8 cellular contexts compared by ENCODE assay signal in the genomic region with DNA sequence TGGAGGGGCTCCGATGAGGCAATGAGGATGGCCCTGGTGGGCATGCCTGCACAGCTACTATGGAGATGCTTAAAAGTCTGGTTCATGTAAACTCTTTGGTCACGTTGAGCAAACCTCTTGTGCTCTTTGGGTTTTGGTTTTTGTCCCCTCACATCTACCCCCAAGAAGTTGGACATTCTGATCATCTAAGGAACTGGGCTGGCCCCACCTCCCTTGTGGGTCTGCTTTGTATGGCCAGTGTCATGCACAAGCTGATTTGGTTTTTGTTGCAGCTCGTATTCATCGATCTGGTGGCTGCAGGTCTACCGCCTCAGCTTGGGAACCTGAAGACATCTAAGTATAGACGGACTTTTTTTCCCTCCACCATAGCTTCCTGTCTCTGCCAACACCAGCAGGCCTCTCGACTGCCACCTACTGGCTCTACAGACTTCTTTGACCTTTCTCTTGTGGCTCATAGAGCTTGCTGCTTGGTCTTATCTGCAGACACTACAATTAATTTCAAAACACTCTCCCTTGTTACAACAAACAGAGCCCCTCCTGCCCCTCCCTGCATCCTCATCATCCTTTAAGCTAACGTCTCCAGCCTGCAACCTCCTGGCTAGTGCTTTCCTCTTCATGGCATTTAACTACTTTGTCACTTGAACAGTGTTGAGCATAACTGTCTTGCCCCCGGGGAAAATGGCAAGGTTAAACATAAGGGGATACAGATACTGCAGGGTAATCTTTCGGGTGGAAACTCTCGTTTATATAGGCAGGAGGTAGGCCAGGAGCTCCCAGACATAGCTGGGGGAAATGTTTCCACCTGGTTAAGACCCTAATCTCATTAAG. TPM values are rescaled to one million over a fixed set of nuclear protein-coding genes. Genes with fewer than 3 reads are reported as not detected.
DNase-seq lines count a peak whose midpoint lies in the region; ATAC-seq and TF ChIP-seq lines count a peak whose summit lies in the region.

No MANE protein-coding gene starts in this region.

- no peaks in the 10 kb centered on the region for H3K27me3 ChIP-seq in BE2C

- H3K27ac Mint-ChIP-seq in central memory CD8-positive, alpha-beta T cell (ENCODE audit: low read depth), result no peak overlapping the region

- H3K4me1 Mint-ChIP-seq in central memory CD8-positive, alpha-beta T cell, result peaks cover 9% of the 10 kb centered on the region

- DNase-seq in BE2C, result peak; percentile 87
- DNase-seq in GM19238 (ENCODE audit: insufficient read length, low spot score), result peak; percentile 58
- DNase-seq in NCI-H446 (lab: John Stamatoyannopoulos, UW), result peak; percentile 53 to 70
- peak; percentile 61 for DNase-seq in activated CD4-positive, CD25-positive, alpha-beta regulatory T cell treated with anti-CD3 and anti-CD28 coated beads, Interleukin-2, amount 50 U/mL, for 72 hours
- DNase-seq in central memory CD8-positive, alpha-beta T cell (ENCODE audit: low spot score in 2 of 2), result peak; percentile 47 to 55
- peak; percentile 92 for DNase-seq in left kidney (ENCODE audit: low read depth, low spot score)
- DNase-seq in stimulated activated CD4-positive, alpha-beta T cell treated with anti-CD3 and anti-CD28 coated beads, Interleukin-4, amount 100 ng/mL, for 1 hour, result peak; percentile 64

- H3K27me3 Mint-ChIP-seq in central memory CD8-positive, alpha-beta T cell, result peaks cover 9% of the 10 kb centered on the region

- no peaks in the 10 kb centered on the region for H3K9me3 Mint-ChIP-seq in central memory CD8-positive, alpha-beta T cell

- H3K4me3 Mint-ChIP-seq in central memory CD8-positive, alpha-beta T cell, result peak overlapping the region; percentile 39

- ATAC-seq in HG03354 (IDR thresholded peaks at IDR 0.05; ENCODE audit: poor library complexity, severe bottlenecking, unreplicated experiment), result peak; percentile 91
- ATAC-seq in central memory CD8-positive, alpha-beta T cell (replicated peaks; ENCODE audit: extremely low read depth, poor library complexity, severe bottlenecking), result peak; percentile 93

- no peaks in the 10 kb centered on the region for H3K9me3 ChIP-seq in BE2C

- peaks cover 26% of the 10 kb centered on the region for H3K4me1 ChIP-seq in BE2C

- H3K36me3 Mint-ChIP-seq in central memory CD8-positive, alpha-beta T cell (ENCODE audit: insufficient read depth), result peaks cover 14% of the 10 kb centered on the region

- peak; percentile 97 for TF ChIP-seq CTCF in BE2C (IDR thresholded peaks at IDR 0.05; ENCODE audit: low read depth, low read length)

- peaks cover 81% of the 10 kb centered on the region for H3K36me3 ChIP-seq in BE2C

- no peak overlapping the region for H3K4me3 ChIP-seq in BE2C (ENCODE audit: low read depth, low read length)

RNA-seq across cellular contexts. Expression of gene TSTD2, which starts 34.5 kb away (rescaled TPM):
- polyA plus RNA-seq in BE2C (2012; ENCODE audit: insufficient read depth, insufficient read length, low read depth), result 25.7 TPM

RNA-seq across cellular contexts. Expression of gene NCBP1, which starts 34.9 kb away (rescaled TPM):
- polyA plus RNA-seq in BE2C (2012; ENCODE audit: insufficient read depth, insufficient read length, low read depth), result 49.7 TPM
